21 cellular contexts compared by ENCODE assay signal in the genomic region with DNA sequence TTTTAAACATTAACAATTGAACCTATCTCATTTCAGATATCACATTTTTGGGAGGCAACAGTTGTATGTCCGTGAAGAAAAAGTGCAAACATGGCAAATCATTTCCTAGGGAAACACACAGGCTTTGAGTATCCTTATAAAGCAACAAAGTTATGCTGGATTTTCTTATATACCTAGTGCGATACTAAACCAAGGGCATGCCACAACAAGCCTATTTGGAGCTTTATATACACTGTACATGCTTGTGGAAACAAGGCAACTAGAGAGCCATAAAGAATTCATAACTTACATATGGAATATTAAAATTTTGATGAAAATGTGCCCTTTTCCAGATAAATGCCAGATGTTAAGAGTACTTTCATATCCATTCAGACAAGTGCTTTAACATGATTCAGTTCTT.
DNase-seq lines count a peak whose midpoint lies in the region; ATAC-seq and TF ChIP-seq lines count a peak whose summit lies in the region.
"Had no signal": no experiment of that assay in that cellular context is flagged by ENCODE, and none has a peak within 500 bp of the region (broad histone marks: within the 10 kb centered on the region; RNA-seq: fewer than 3 reads in every experiment).

No MANE protein-coding gene starts in this region.

- ATAC-seq in IMR-90 (ENCODE audit: low read depth): no peak
- peak; percentile 66 for ATAC-seq in esophagus mucosa
- no peak for ATAC-seq in HG03460 (IDR thresholded peaks at IDR 0.05; ENCODE audit: unreplicated experiment)
- ATAC-seq in HG02763 (IDR thresholded peaks at IDR 0.05; ENCODE audit: unreplicated experiment): no peak

- no peak overlapping the region for H4K5ac ChIP-seq in IMR-90 (ENCODE audit: low read depth, low read length)

- H3K18ac ChIP-seq in IMR-90 (ENCODE audit: low read depth, low read length): no peak overlapping the region

- H2BK20ac ChIP-seq in IMR-90 (ENCODE audit: low read depth, low read length): no peak overlapping the region

- H3K23ac ChIP-seq in IMR-90 (ENCODE audit: low read depth, low read length): no peak overlapping the region

- no peaks in the 10 kb centered on the region for H3K36me3 ChIP-seq in IMR-90 (ENCODE audit: control insufficient read depth, insufficient read depth, low read length)
- peaks cover 93% of the 10 kb centered on the region for H3K36me3 ChIP-seq in WERI-Rb-1
- no peaks in the 10 kb centered on the region for H3K36me3 ChIP-seq in osteoblast (ENCODE audit: insufficient read depth, low read length)

- H3K79me2 ChIP-seq in osteoblast (ENCODE audit: insufficient read depth, low read length): no peaks in the 10 kb centered on the region

- H3K4me2 ChIP-seq in IMR-90 (ENCODE audit: low read depth, low read length): no peak overlapping the region
- H3K4me2 ChIP-seq in osteoblast (ENCODE audit: insufficient read depth, low read length): peak overlapping the region; percentile 76

- intact Hi-C loops in IMR-90 (cut with micrococcal nuclease): loop anchor here (2.0 kb wide), 1 partner anchor 127 kb away; no protein-coding TSS in a partner anchor

- TF ChIP-seq RAD21 in IMR-90 (IDR thresholded peaks at IDR 0.05; ENCODE audit: low read length): no peak

- H3K4me3 Mint-ChIP-seq in endothelial cell (ENCODE audit: unreplicated experiment): no peak overlapping the region
- H3K4me3 Mint-ChIP-seq: CD4-positive, alpha-beta memory T cell had no signal

- H3K79me1 ChIP-seq in IMR-90 (ENCODE audit: low read depth in 1 of 2, low read length in 2 of 2): peaks cover 16 to 20% of the 10 kb centered on the region in 2 experiments

- H3K27ac ChIP-seq in IMR-90 (ENCODE audit: insufficient read depth, low read length) (no peak overlapping the region), WERI-Rb-1 (peak overlapping the region; percentile 59), osteoblast (ENCODE audit: low read depth, low read length) (no peak overlapping the region)

- 0 out of 2 replicates have a peak overlapping the region, but pooled peaks have one; percentile 61 for H3K4ac ChIP-seq in IMR-90 (ENCODE audit: low read depth, low read length)

- in situ Hi-C loops in IMR-90 (cut with MboI; ENCODE audit: low sequenced_read_pairs): no loop called here

- TF ChIP-seq CTCF in IMR-90 (conservative IDR thresholded peaks at IDR 0.05; ENCODE audit: low read depth, low read length) (no peak), WERI-Rb-1 (IDR thresholded peaks at IDR 0.05; ENCODE audit: low read depth, low read length) (no peak), osteoblast (IDR thresholded peaks at IDR 0.05; ENCODE audit: extremely low read depth, low read depth, low read length) (no peak), endothelial cell (IDR thresholded peaks at IDR 0.05; ENCODE audit: unreplicated experiment) (no peak)

- H2AK9ac ChIP-seq in IMR-90 (replicated peaks; ENCODE audit: low read depth, low read length, poor library complexity): no peak overlapping the region

- H2AFZ ChIP-seq in IMR-90 (replicated peaks; ENCODE audit: low read length, poor library complexity): no peak overlapping the region
- H2AFZ ChIP-seq in osteoblast (ENCODE audit: low read length): no peak overlapping the region

- H2BK120ac ChIP-seq in IMR-90 (ENCODE audit: low read depth, low read length): peak overlapping the region; percentile 53; the same call in 1 of the 2 replicates

- WGBS in IMR-90 (ENCODE audit: extremely low coverage in 2 of 2, insufficient read length in 1 of 2), 2 experiments: no CpG with 5 or more reads among the region's 2 CpGs

- H4K20me1 ChIP-seq in IMR-90 (ENCODE audit: insufficient read depth, low read length) (peaks cover 7% of the 10 kb centered on the region), osteoblast (ENCODE audit: insufficient read depth, low read length) (peaks cover 3% of the 10 kb centered on the region)

- H3K4me1 Mint-ChIP-seq in endothelial cell (ENCODE audit: unreplicated experiment): peaks cover 2% of the 10 kb centered on the region

- CTCF ChIA-PET in IMR-90 (lab: Yijun Ruan, JAX): no interaction called here

- dilution Hi-C loops in IMR-90 (cut with HindIII; ENCODE audit: low sequenced_read_pairs, unreplicated experiment): no loop called here

- H3K27ac Mint-ChIP-seq in endothelial cell (ENCODE audit: unreplicated experiment): no peak overlapping the region
- H3K27ac Mint-ChIP-seq: CD4-positive, alpha-beta memory T cell had no signal

- H3K36me3 Mint-ChIP-seq in endothelial cell (ENCODE audit: low read depth, unreplicated experiment): no peaks in the 10 kb centered on the region

- DNase-seq in IMR-90: no peak
- no peak for DNase-seq in WERI-Rb-1
- no peak for DNase-seq in osteoblast (ENCODE audit: insufficient read length, low spot score, missing footprints)
- no peak for DNase-seq in endothelial cell (ENCODE audit: low spot score)
- no peak for DNase-seq in RPMI8226
- DNase-seq: C1 segment of cervical spinal cord; CD4-positive, alpha-beta memory T cell; COR-L47; DMS79 treated with DMSO at 0.1 percent for 48 hours; H7; KG1; MM.1S; NCI-H2029; NCI-H446; NCI-H524 treated with DMSO at 0.1 percent for 48 hours; NCI-H774; PC-3; SHP77 had no signal

- no peak overlapping the region for H3K9ac ChIP-seq in IMR-90 (ENCODE audit: low read depth, low read length)

- H3K9me3 ChIP-seq in IMR-90 (ENCODE audit: control insufficient read depth, insufficient read depth, low read length) (no peaks in the 10 kb centered on the region), WERI-Rb-1 (ENCODE audit: severe bottlenecking) (no peaks in the 10 kb centered on the region), osteoblast (ENCODE audit: low read depth, low read length) (no peaks in the 10 kb centered on the region)

- H3K4me1 ChIP-seq in IMR-90 (ENCODE audit: control insufficient read depth, insufficient read depth, low read length): peaks cover 19% of the 10 kb centered on the region
- H3K4me1 ChIP-seq in osteoblast (ENCODE audit: insufficient read depth, low read length): peaks cover 40% of the 10 kb centered on the region

- H3K56ac ChIP-seq in IMR-90 (ENCODE audit: extremely low read depth, insufficient read depth, low read length): no peak overlapping the region

- H4K91ac ChIP-seq in IMR-90 (ENCODE audit: insufficient read depth, low read depth, low read length): no peak overlapping the region

- 0 out of 4 replicates have a peak overlapping the region, but pooled peaks of 1 of the 2 experiments have one; percentile 25 for H4K8ac ChIP-seq in IMR-90 (ENCODE audit: low read depth in 2 of 2, low read length in 2 of 2)

- 0 out of 2 replicates have a peak, but pooled peaks cover 12% of the 10 kb centered on the region for H3K9me1 ChIP-seq in IMR-90 (ENCODE audit: insufficient read depth, low read length)

- no TSS peak for BruUV-seq in IMR-90 (replicated peaks; lab: Mats Ljungman, UMichigan)

- 0 out of 3 replicates have a peak overlapping the region, but pooled peaks have one; percentile 16 for H2BK15ac ChIP-seq in IMR-90 (ENCODE audit: low read depth, low read length)

- no peak overlapping the region for H2AK5ac ChIP-seq in IMR-90 (ENCODE audit: low read depth, low read length)

- H3K27me3 ChIP-seq in IMR-90 (ENCODE audit: control insufficient read depth, insufficient read depth, low read length) (no peaks in the 10 kb centered on the region), WERI-Rb-1 (ENCODE audit: insufficient read depth, low read depth, severe bottlenecking) (no peaks in the 10 kb centered on the region), osteoblast (ENCODE audit: insufficient read depth, low read length) (peaks cover 18% of the 10 kb centered on the region)

- H3K4me3 ChIP-seq in IMR-90 (ENCODE audit: insufficient read depth, low read depth, low read length): no peak overlapping the region
- H3K4me3 ChIP-seq in WERI-Rb-1 (ENCODE audit: low read depth, low read length): no peak overlapping the region
- no peak overlapping the region for H3K4me3 ChIP-seq in osteoblast (ENCODE audit: insufficient read depth, low read length)

- H3K27me3 Mint-ChIP-seq in endothelial cell (ENCODE audit: unreplicated experiment): no peaks in the 10 kb centered on the region
- H3K27me3 Mint-ChIP-seq: CD4-positive, alpha-beta memory T cell had no signal

- H3K9me3 Mint-ChIP-seq in endothelial cell (ENCODE audit: unreplicated experiment): no peaks in the 10 kb centered on the region
- H3K9me3 Mint-ChIP-seq: CD4-positive, alpha-beta memory T cell had no signal

- TF ChIP-seq POLR2A in IMR-90 (IDR thresholded peaks at IDR 0.05; ENCODE audit: low read depth, low read length): no peak

- H3K14ac ChIP-seq in IMR-90 (replicated peaks; ENCODE audit: low read depth, low read length): no peak overlapping the region

- POLR2A ChIA-PET in IMR-90 (lab: Charles Lee; ENCODE audit: unreplicated experiment): no interaction called here

- no peak overlapping the region for H2BK5ac ChIP-seq in IMR-90 (ENCODE audit: low read depth, low read length, poor library complexity, severe bottlenecking)

TF ChIP-seq in IMR-90, 13 proteins besides CTCF, POLR2A, EP300 and RAD21 (continues in another document):
- TF ChIP-seq SMC3 (IDR thresholded peaks at IDR 0.05; ENCODE audit: low read depth, low read length): no peak
- no peak for TF ChIP-seq FOS (IDR thresholded peaks at IDR 0.05; ENCODE audit: low read depth, low read length)
- TF ChIP-seq, protein P1, sequence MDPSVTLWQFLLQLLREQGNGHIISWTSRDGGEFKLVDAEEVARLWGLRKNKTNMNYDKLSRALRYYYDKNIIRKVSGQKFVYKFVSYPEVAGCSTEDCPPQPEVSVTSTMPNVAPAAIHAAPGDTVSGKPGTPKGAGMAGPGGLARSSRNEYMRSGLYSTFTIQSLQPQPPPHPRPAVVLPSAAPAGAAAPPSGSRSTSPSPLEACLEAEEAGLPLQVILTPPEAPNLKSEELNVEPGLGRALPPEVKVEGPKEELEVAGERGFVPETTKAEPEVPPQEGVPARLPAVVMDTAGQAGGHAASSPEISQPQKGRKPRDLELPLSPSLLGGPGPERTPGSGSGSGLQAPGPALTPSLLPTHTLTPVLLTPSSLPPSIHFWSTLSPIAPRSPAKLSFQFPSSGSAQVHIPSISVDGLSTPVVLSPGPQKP (IDR thresholded peaks at IDR 0.05; ENCODE audit: borderline replicate concordance, low read depth, low read length): no peak
- no peak for TF ChIP-seq NFE2L2 (IDR thresholded peaks at IDR 0.05; ENCODE audit: low read depth, low read length)
- TF ChIP-seq MAZ (IDR thresholded peaks at IDR 0.05; ENCODE audit: borderline replicate concordance, low read depth, low read length): no peak
- TF ChIP-seq MXI1 (IDR thresholded peaks at IDR 0.05; ENCODE audit: borderline replicate concordance, low read depth, low read length): no peak
- no peak for TF ChIP-seq RCOR1 (IDR thresholded peaks at IDR 0.05; ENCODE audit: insufficient replicate concordance, low read length)
- TF ChIP-seq CEBPB (IDR thresholded peaks at IDR 0.05; ENCODE audit: low read depth, low read length): no peak
- TF ChIP-seq RFX5 (IDR thresholded peaks at IDR 0.05; ENCODE audit: low read depth, low read length): no peak
- TF ChIP-seq BHLHE40 (IDR thresholded peaks at IDR 0.05; ENCODE audit: low read depth, low read length): no peak
